Comparison of ENCODE assay signal across 8 cellular contexts in genomic region chr2:212005077-212005671, GRCh38.
DNase-seq lines count a peak whose midpoint lies in the region; ATAC-seq, FAIRE-seq and TF ChIP-seq lines count a peak whose summit lies in the region.

No MANE protein-coding gene starts in this region.

- no peaks in the 10 kb centered on the region for H3K27me3 Mint-ChIP-seq in chondrocyte (ENCODE audit: low read depth)

- CTCF ChIA-PET in A673 (lab: Charles Lee): interaction anchor here (0.7 kb wide), 1 partner anchor 101 kb away, joined by 3 read pairs; no protein-coding TSS in a partner anchor

- H3K27ac ChIP-seq in A673 (ENCODE audit: low read depth, low read length, poor library complexity, severe bottlenecking): no peak overlapping the region
- no peak overlapping the region for H3K27ac ChIP-seq in esophagus squamous epithelium

- H3K27me3 ChIP-seq in A673 (replicated peaks; ENCODE audit: insufficient read depth, low read depth, low read length, poor library complexity): no peaks in the 10 kb centered on the region
- H3K27me3 ChIP-seq in esophagus squamous epithelium: no peaks in the 10 kb centered on the region

- no peak overlapping the region for H3K4me3 Mint-ChIP-seq in chondrocyte (ENCODE audit: unreplicated experiment)

- no peaks in the 10 kb centered on the region for H3K36me3 Mint-ChIP-seq in chondrocyte (ENCODE audit: low read depth)

- H3K36me3 ChIP-seq in A673 (ENCODE audit: insufficient read depth, low read length, poor library complexity, severe bottlenecking) (no peaks in the 10 kb centered on the region), esophagus squamous epithelium (no peaks in the 10 kb centered on the region)

- no peaks in the 10 kb centered on the region for H3K9me3 ChIP-seq in A673 (ENCODE audit: low read depth, low read length, poor library complexity, severe bottlenecking)
- H3K9me3 ChIP-seq in esophagus squamous epithelium: no peaks in the 10 kb centered on the region

- POLR2A ChIA-PET in A673 (lab: Charles Lee; ENCODE audit: low non-redundant PET): no interaction called here

- no TSS peak for BruUV-seq in A673 (replicated peaks; lab: Mats Ljungman, UMichigan)

- intact Hi-C loops in A673 (cut with micrococcal nuclease; ENCODE audit: unreplicated experiment): loop anchor here (5.0 to 10.0 kb wide), 3 partner anchors 140 to 527 kb away; no protein-coding TSS in a partner anchor
- intact Hi-C loops in esophagus squamous epithelium (cut with DNase I): no loop called here
- intact Hi-C loops in lower leg skin (cut with DNase I; ENCODE audit: low total_unique reads): no loop called here

- 25 to 28% methylated on average over 6 of the region's 6 CpGs for WGBS in esophagus squamous epithelium, 2 donors
- 41 to 53% methylated on average over 6 of the region's 6 CpGs for WGBS in lower leg skin, 2 donors

- peaks cover 3% of the 10 kb centered on the region for H3K4me1 Mint-ChIP-seq in chondrocyte (ENCODE audit: low read depth)

- TF ChIP-seq POLR2A in GM12892 (IDR thresholded peaks at IDR 0.05; ENCODE audit: low read depth, low read length): no peak
- TF ChIP-seq POLR2A in esophagus squamous epithelium (IDR thresholded peaks at IDR 0.05): no peak
- no peak for TF ChIP-seq POLR2A in lower leg skin (IDR thresholded peaks at IDR 0.05)

- peak; percentile 78 for ATAC-seq in HG02870 (IDR thresholded peaks at IDR 0.05; ENCODE audit: unreplicated experiment)

- peak; percentile 87 for TF ChIP-seq CTCF in A673 (conservative IDR thresholded peaks at IDR 0.05; ENCODE audit: low read depth, low read length)
- peak; percentile 85 for TF ChIP-seq CTCF in chondrocyte (IDR thresholded peaks at IDR 0.05)
- TF ChIP-seq CTCF in esophagus squamous epithelium (IDR thresholded peaks at IDR 0.05): peak in 2 of 6 experiments; percentile 25 to 37
- TF ChIP-seq CTCF in lower leg skin (IDR thresholded peaks at IDR 0.05): no peak

- peak; percentile 30 for FAIRE-seq in GM12892 (lab: Jason Lieb, UNC)

- peaks cover 44% of the 10 kb centered on the region for H3K4me1 ChIP-seq in A673 (ENCODE audit: insufficient read depth, low read length, poor library complexity, severe bottlenecking)
- no peaks in the 10 kb centered on the region for H3K4me1 ChIP-seq in esophagus squamous epithelium

- H3K4me3 ChIP-seq in A673 (ENCODE audit: low read depth, low read length, poor library complexity, severe bottlenecking) (no peak overlapping the region), esophagus squamous epithelium (no peak overlapping the region), lower leg skin (ENCODE audit: low read depth, poor library complexity, severe bottlenecking) (no peak overlapping the region)

- peak; percentile 83 for DNase-seq in A673 (ENCODE audit: low spot score)
- DNase-seq in GM12892 (ENCODE audit: insufficient read length): no peak
- peak; percentile 48 for DNase-seq in NCI-H2227 (lab: John Stamatoyannopoulos, UW; ENCODE audit: unreplicated experiment)
- DNase-seq in chondrocyte (ENCODE audit: low spot score): no peak
- peak; percentile 23 for DNase-seq in midbrain (lab: John Stamatoyannopoulos, UW)
- DNase-seq in esophagus squamous epithelium (lab: John Stamatoyannopoulos, UW): no peak
- no peak for DNase-seq in lower leg skin (ENCODE audit: low spot score in 2 of 2)

- no peak overlapping the region for H3K27ac Mint-ChIP-seq in chondrocyte (ENCODE audit: unreplicated experiment)

- H3K9me3 Mint-ChIP-seq in chondrocyte (ENCODE audit: low read depth): no peaks in the 10 kb centered on the region

Comparison
In these comparisons a context has a peak if more than half of its experiments do, and no peak if none do; other contexts are left out.
1. DNase-seq: peak in A673 (single experiment), NCI-H2227 (single experiment) and midbrain (single experiment); none in GM12892 (single experiment), chondrocyte (single experiment), esophagus squamous epithelium (single experiment) and lower leg skin (0 of 2).
2. CTCF ChIP-seq: peak in A673 (single experiment) and chondrocyte (single experiment); none in lower leg skin (0 of 3).